In the genomic region with DNA sequence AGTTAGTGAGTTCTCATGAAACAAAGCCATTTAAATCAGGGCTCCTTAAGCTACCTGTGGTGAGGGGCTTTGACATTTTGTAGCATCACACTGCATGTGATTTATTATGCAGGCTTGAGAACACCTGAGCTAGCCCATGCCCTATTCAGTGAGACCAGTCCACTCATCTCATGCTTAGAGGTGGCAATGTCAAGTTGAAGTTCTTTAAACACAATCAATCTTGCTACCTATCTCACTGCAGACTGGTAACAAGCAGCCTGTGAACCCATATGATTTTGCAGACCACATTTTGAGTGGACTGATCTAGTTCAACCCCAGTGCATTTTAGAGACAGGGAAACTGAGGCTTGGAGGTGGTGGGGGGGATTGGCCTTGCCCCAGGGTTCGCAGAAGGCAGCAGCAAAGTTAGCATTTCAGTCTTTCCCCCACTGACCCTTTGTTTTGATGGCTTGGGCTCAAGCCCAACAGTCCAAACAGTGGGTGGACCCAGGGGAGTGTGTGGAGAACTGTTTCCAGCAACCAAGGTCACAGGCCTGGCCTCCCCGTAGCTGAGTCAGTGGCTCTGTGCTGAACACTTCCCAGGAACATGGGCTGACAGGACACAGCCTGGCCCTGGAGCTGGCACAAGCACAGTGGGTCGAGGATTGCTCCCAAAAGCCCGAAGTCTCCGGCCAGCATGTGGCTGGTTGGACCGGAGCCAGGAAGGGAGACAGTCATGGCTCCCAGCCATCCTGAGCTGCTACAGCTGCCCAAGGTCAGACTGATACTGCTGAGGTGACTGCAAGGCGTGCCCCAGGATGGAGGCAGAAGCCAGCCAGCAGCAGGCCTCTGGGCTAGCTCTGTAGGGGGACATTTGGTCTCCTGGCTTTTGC, we compare ENCODE assay signal across 9 cellular contexts.
DNase-seq lines count a peak whose midpoint lies in the region; ATAC-seq lines count a peak whose summit lies in the region.
"Had no signal": no experiment of that assay in that cellular context is flagged by ENCODE, and none has a peak within 500 bp of the region (broad histone marks: within the 10 kb centered on the region; RNA-seq: fewer than 3 reads in every experiment).

No MANE protein-coding gene starts in this region.

- no peak overlapping the region for H4K8ac ChIP-seq in neuronal stem cell (ENCODE audit: low read depth, low read length)

- no peak overlapping the region for H2BK15ac ChIP-seq in neuronal stem cell (ENCODE audit: low read length)

- H3K9me3 ChIP-seq in neuronal stem cell (replicated peaks in 1 of 2; ENCODE audit: control insufficient read depth in 2 of 2, insufficient read depth in 1 of 2, low read depth in 1 of 2, low read length in 2 of 2): no peaks in the 10 kb centered on the region
- no peaks in the 10 kb centered on the region for H3K9me3 ChIP-seq in HAP-1

- H3K79me1 ChIP-seq in neuronal stem cell (ENCODE audit: low read depth, low read length): no peaks in the 10 kb centered on the region

- H3K4me2 ChIP-seq in neuronal stem cell (ENCODE audit: insufficient read depth, low read length, poor library complexity, severe bottlenecking): no peak overlapping the region

- peak overlapping the region; percentile 77 for H2AK5ac ChIP-seq in neuronal stem cell (ENCODE audit: low read depth, low read length)

- H3K4me1 ChIP-seq in neuronal stem cell (ENCODE audit: control insufficient read depth in 2 of 2, insufficient read depth in 1 of 2, low read depth in 1 of 2, low read length in 2 of 2) (peaks cover 0 to 5% of the 10 kb centered on the region in 2 donors), HAP-1 (no peaks in the 10 kb centered on the region)

- no peak overlapping the region for H3K9ac ChIP-seq in neuronal stem cell (ENCODE audit: low read depth, low read length, poor library complexity)

- no peak overlapping the region for H3K27ac ChIP-seq in neuronal stem cell (replicated peaks; ENCODE audit: low read length)

- in situ Hi-C loops in HAP-1 (cut with MboI; ENCODE audit: low sequenced_read_pairs): no loop called here

- no peak overlapping the region for H2BK120ac ChIP-seq in neuronal stem cell (ENCODE audit: low read depth, low read length)

- peaks cover 0 to 2% (median 0%) of the 10 kb centered on the region in 3 experiments for H3K27me3 ChIP-seq in neuronal stem cell (ENCODE audit: control insufficient read depth in 3 of 3, insufficient read depth in 3 of 3, low read depth in 1 of 3, low read length in 3 of 3)
- peaks cover 4% of the 10 kb centered on the region for H3K27me3 ChIP-seq in HAP-1 (ENCODE audit: low read depth)

- DNase-seq in Ammon's horn (ENCODE audit: low spot score) (peak; percentile 47), SHP77 (lab: John Stamatoyannopoulos, UW) (peak; percentile 25 to 58), fibroblast of peridontal ligament (ENCODE audit: extremely low read depth) (peak; percentile 83), neuronal stem cell (ENCODE audit: low spot score) (no peak), HAP-1 (ENCODE audit: low spot score in 2 of 2) (no peak), NCI-H446 (lab: John Stamatoyannopoulos, UW) (no peak), NCI-H2171 treated with DMSO at 0.1 percent for 48 hours (lab: John Stamatoyannopoulos, UW) (no peak)
- DNase-seq: stimulated activated naive CD8-positive, alpha-beta T cell treated with anti-CD3 and anti-CD28 coated beads, Interleukin-15, amount 100 ng/mL, for 72 hours had no signal

- no CpG with 5 or more reads among the region's 7 CpGs for WGBS in neuronal stem cell (ENCODE audit: extremely low coverage in 2 of 2, insufficient read length in 2 of 2, insufficient replicate concordance in 1 of 2), 2 donors

- H3K14ac ChIP-seq in neuronal stem cell (ENCODE audit: low read length): no peak overlapping the region

- no peak overlapping the region for H3K4ac ChIP-seq in neuronal stem cell (ENCODE audit: low read length)

- H3K36me3 ChIP-seq in neuronal stem cell (replicated peaks in 1 of 2; ENCODE audit: control insufficient read depth in 2 of 2, insufficient read depth in 2 of 2, low read length in 2 of 2): no peaks in the 10 kb centered on the region
- no peaks in the 10 kb centered on the region for H3K36me3 ChIP-seq in HAP-1 (replicated peaks)

- H3K18ac ChIP-seq in neuronal stem cell (ENCODE audit: low read length): peak overlapping the region; percentile 53

- H2BK12ac ChIP-seq in neuronal stem cell (ENCODE audit: low read length): no peak overlapping the region

- H3K4me3 ChIP-seq in neuronal stem cell (ENCODE audit: low read length in 2 of 2): no peak overlapping the region
- H3K4me3 ChIP-seq in HAP-1: no peak overlapping the region

- no peak overlapping the region for H2BK5ac ChIP-seq in neuronal stem cell (ENCODE audit: low read length)

- ATAC-seq in HG02798 (IDR thresholded peaks at IDR 0.05; ENCODE audit: poor library complexity, unreplicated experiment): no peak
- ATAC-seq: stimulated activated naive CD8-positive, alpha-beta T cell treated with anti-CD3 and anti-CD28 coated beads, Interleukin-15, amount 100 ng/mL, for 72 hours had no signal

- H4K91ac ChIP-seq in neuronal stem cell (ENCODE audit: low read depth, low read length, poor library complexity): no peak overlapping the region

- no peak overlapping the region for H2AFZ ChIP-seq in neuronal stem cell (ENCODE audit: low read length)

- H3K23ac ChIP-seq in neuronal stem cell (ENCODE audit: low read depth, low read length, poor library complexity): no peak overlapping the region

Comparison
In these comparisons a context has a peak if more than half of its experiments do, and no peak if none do; other contexts are left out.
1. DNase-seq: peak in Ammon's horn (single experiment), SHP77 (2 of 2) and fibroblast of peridontal ligament (single experiment); none in neuronal stem cell (single experiment), HAP-1 (0 of 2), NCI-H446 (0 of 2) and NCI-H2171 treated with DMSO at 0.1 percent for 48 hours (single experiment).